In the genomic region with DNA sequence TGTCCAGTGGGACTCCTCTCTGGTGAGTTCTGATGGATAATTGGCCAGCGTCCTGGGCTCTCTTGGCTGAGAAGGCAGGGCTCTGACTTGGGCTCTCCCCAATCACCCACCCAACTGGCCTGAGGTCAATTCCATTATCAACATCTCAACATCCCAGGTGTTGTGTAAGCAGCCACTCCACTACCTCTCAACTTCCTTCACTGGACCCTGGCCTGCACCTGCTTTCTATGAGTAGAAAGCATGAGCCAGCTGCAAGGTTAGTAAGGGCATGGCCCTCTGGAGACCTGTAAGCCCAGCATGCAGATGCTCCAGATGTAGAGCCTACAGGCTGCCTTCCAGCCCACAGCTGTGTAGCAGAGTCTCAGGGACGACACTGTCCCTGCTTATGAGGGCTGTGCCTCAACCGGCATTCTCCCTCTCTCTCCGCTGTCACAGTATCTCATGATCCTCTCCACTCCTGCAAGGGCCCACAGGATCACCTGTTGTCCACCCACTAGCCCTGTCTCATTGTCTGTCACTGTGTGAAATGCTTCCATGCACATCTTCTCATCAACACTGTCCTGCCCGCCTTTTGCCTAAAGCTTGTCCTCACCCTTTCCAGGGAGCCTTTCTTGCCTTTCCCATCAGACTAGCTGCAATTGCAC, we compare ENCODE assay signal across 19 cellular contexts. TPM values are rescaled to one million over a fixed set of nuclear protein-coding genes. Genes with fewer than 3 reads are reported as not detected.
"Had no signal": no experiment of that assay in that cellular context is flagged by ENCODE, and none has a peak within 500 bp of the region (broad histone marks: within the 10 kb centered on the region; RNA-seq: fewer than 3 reads in every experiment).

No MANE protein-coding gene starts in this region.

- H3K9me3 Mint-ChIP-seq: activated naive CD8-positive, alpha-beta T cell treated with anti-CD3 and anti-CD28 coated beads, Interleukin-2, amount 50 U/mL, for 24 hours; T-cell had no signal

- H3K27ac Mint-ChIP-seq: activated naive CD8-positive, alpha-beta T cell treated with anti-CD3 and anti-CD28 coated beads, Interleukin-2, amount 50 U/mL, for 24 hours; T-cell had no signal

- H3K36me3 Mint-ChIP-seq: T-cell had no signal

- H3K27ac ChIP-seq: ascending aorta, breast epithelium, tibial artery had no signal

- H3K4me1 Mint-ChIP-seq: activated naive CD8-positive, alpha-beta T cell treated with anti-CD3 and anti-CD28 coated beads, Interleukin-2, amount 50 U/mL, for 24 hours; T-cell had no signal

- H3K27me3 ChIP-seq: ascending aorta, breast epithelium had no signal

- H3K36me3 ChIP-seq: ascending aorta, breast epithelium, tibial artery had no signal

- H3K4me1 ChIP-seq: ascending aorta, breast epithelium, tibial artery had no signal

- H3K4me3 Mint-ChIP-seq: activated naive CD8-positive, alpha-beta T cell treated with anti-CD3 and anti-CD28 coated beads, Interleukin-2, amount 50 U/mL, for 24 hours; T-cell had no signal

- H3K9me3 ChIP-seq: ascending aorta, breast epithelium, tibial artery had no signal

- ATAC-seq: activated naive CD8-positive, alpha-beta T cell treated with anti-CD3 and anti-CD28 coated beads, Interleukin-2, amount 50 U/mL, for 24 hours; sciatic nerve; T-cell had no signal

- H3K4me3 ChIP-seq: ascending aorta, breast epithelium, lung, tibial artery had no signal

- DNase-seq: activated naive CD4-positive, alpha-beta T cell treated with Interleukin-2 at 50 U/mL for 16 hours; activated naive CD8-positive, alpha-beta T cell treated with anti-CD3 and anti-CD28 coated beads, Interleukin-2, amount 50 U/mL, for 24 hours; activated T-cell treated with anti-CD3 and anti-CD28 coated beads for 4 hours; midbrain; T-cell; T-helper 9 cell; tibial artery had no signal

RNA-seq across cellular contexts. Expression of a gene that starts 5.4 kb away (rescaled TPM):
- total RNA-seq: ascending aorta, cerebellum, frontal cortex, osteoblast, pulmonary artery endothelial cell, sciatic nerve had no signal
- polyA plus RNA-seq: neural cell had no signal

RNA-seq across cellular contexts. Expression of a gene that starts 22.2 kb away (rescaled TPM):
- total RNA-seq: cerebellum had no signal
- polyA plus RNA-seq: neural cell had no signal

RNA-seq across cellular contexts. Expression of a gene that starts 24.5 kb away (rescaled TPM):
- total RNA-seq: ascending aorta, cerebellum, dermis microvascular lymphatic vessel endothelial cell, epithelial cell of proximal tubule, frontal cortex, lung, myocyte, osteoblast, pulmonary artery endothelial cell, sciatic nerve, T-cell had no signal
- polyA plus RNA-seq: lung, neural cell had no signal
